Comparison of ENCODE assay signal across 8 cellular contexts in genomic region chr5:113022661-113023060, GRCh38. TPM values are rescaled to one million over a fixed set of nuclear protein-coding genes. Genes with fewer than 3 reads are reported as not detected.
DNase-seq lines count a peak whose midpoint lies in the region; ATAC-seq, FAIRE-seq and TF ChIP-seq lines count a peak whose summit lies in the region.

No MANE protein-coding gene starts in this region.

- no peaks in the 10 kb centered on the region for H3K27me3 ChIP-seq in RWPE2 (ENCODE audit: insufficient read depth, poor library complexity, severe bottlenecking)

- peak overlapping the region in 2 of 8 donors; percentile 13 to 53 for H3K4me3 Mint-ChIP-seq in naive B cell

- DNase-seq in GM19239 (ENCODE audit: insufficient read length, low spot score) (no peak), RWPE2 (ENCODE audit: low spot score) (no peak), naive B cell (peak; percentile 5), NCI-H345 treated with DMSO at 0.1 percent for 48 hours (lab: John Stamatoyannopoulos, UW; ENCODE audit: unreplicated experiment) (no peak), DMS53 (lab: John Stamatoyannopoulos, UW) (no peak)
- no peak for DNase-seq in effector CD8-positive, alpha-beta T cell (lab: John Stamatoyannopoulos, UW)

- H3K36me3 Mint-ChIP-seq in naive B cell, result peaks cover 11 to 12% of the 10 kb centered on the region in 2 donors

- H3K36me3 ChIP-seq in RWPE2 (ENCODE audit: low read depth), result peaks cover 62% of the 10 kb centered on the region

- H3K27ac Mint-ChIP-seq in naive B cell, result peak overlapping the region; percentile 1 to 85 (median 48)

- no peaks in the 10 kb centered on the region for H3K9me3 Mint-ChIP-seq in naive B cell

- H3K27me3 Mint-ChIP-seq in naive B cell, result no peaks in the 10 kb centered on the region

- FAIRE-seq in GM19239 (lab: Jason Lieb, UNC), result peak; percentile 79

- ATAC-seq in HG02870 (IDR thresholded peaks at IDR 0.05; ENCODE audit: unreplicated experiment) (peak; percentile 59), RWPE2 (ENCODE audit: low read depth) (no peak), naive B cell (ENCODE audit: low read depth in 2 of 2) (peak; percentile 87 to 93), HG03045 (IDR thresholded peaks at IDR 0.05; ENCODE audit: unreplicated experiment) (no peak)

- H3K27ac ChIP-seq in RWPE2 (ENCODE audit: poor library complexity, severe bottlenecking), result peak overlapping the region; percentile 96

- H3K9me3 ChIP-seq in RWPE2 (ENCODE audit: severe bottlenecking), result no peaks in the 10 kb centered on the region

- peaks cover 47% of the 10 kb centered on the region for H3K4me1 ChIP-seq in RWPE2 (ENCODE audit: insufficient read depth, poor library complexity, severe bottlenecking)

- H3K4me1 Mint-ChIP-seq in naive B cell, result peaks cover 13 to 25% (median 18%) of the 10 kb centered on the region in 3 donors

- no peak overlapping the region for H3K4me3 ChIP-seq in RWPE2 (ENCODE audit: severe bottlenecking)

- TF ChIP-seq CTCF in RWPE2 (IDR thresholded peaks at IDR 0.05; ENCODE audit: poor library complexity, severe bottlenecking), result no peak

RNA-seq across cellular contexts. Expression of gene DCP2, which starts 46.1 kb away (rescaled TPM):
- polyA plus RNA-seq in naive B cell (ENCODE audit: low read depth in 6 of 6), result 10 to 100 TPM; 35.4 to 72.0 (median 60.3) TPM

Comparison
In these comparisons a context has a peak if more than half of its experiments do, and no peak if none do; other contexts are left out.
1. ATAC-seq: peak in HG02870 (single experiment) and naive B cell (2 of 2); none in RWPE2 (single experiment) and HG03045 (single experiment).